In the genomic region with DNA sequence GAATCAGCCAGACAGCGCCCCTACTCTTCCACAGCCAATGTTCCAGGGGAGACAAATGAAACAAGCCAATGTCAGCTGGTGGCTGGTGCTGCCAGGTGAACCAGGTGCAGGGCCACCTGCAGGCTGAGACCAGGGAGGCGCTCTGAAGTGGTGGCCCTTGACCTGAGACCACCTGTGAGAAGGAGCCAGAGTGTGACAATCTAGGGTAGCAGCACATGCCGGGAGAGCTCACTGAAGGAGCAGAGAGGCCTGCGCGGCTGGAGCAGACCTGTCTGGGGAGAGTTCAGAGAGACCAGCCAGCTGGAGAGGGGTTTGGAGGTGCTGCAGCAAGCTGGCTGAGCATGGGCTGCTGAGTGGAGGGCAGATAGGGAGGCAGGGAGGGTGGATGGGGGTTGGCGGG, we compare ENCODE assay signal across 12 cellular contexts. TPM values are rescaled to one million over a fixed set of nuclear protein-coding genes. Genes with fewer than 3 reads are reported as not detected.
DNase-seq lines count a peak whose midpoint lies in the region; ATAC-seq and TF ChIP-seq lines count a peak whose summit lies in the region.
"Had no signal": no experiment of that assay in that cellular context is flagged by ENCODE, and none has a peak within 500 bp of the region (broad histone marks: within the 10 kb centered on the region; RNA-seq: fewer than 3 reads in every experiment).

No MANE protein-coding gene starts in this region.

- H3K27me3 Mint-ChIP-seq in MCF 10A (ENCODE audit: insufficient read depth, unreplicated experiment): no peaks in the 10 kb centered on the region

- H3K4me1 ChIP-seq in mammary epithelial cell (ENCODE audit: insufficient read depth, low read length) (peaks cover 8% of the 10 kb centered on the region), right cardiac atrium (ENCODE audit: control insufficient read depth, insufficient read depth, low read length) (peaks cover 7% of the 10 kb centered on the region), subcutaneous abdominal adipose tissue (ENCODE audit: control insufficient read depth in 5 of 5, insufficient read depth in 5 of 5, low read length in 5 of 5) (peaks cover 15 to 95% (median 78%) of the 10 kb centered on the region in 5 donors)

- in situ Hi-C loops in mammary epithelial cell (cut with MboI; ENCODE audit: low sequenced_read_pairs in 2 of 2): no loop called here

- H3K27ac ChIP-seq in mammary epithelial cell (ENCODE audit: insufficient read depth, low read depth, low read length): no peak overlapping the region
- H3K27ac ChIP-seq in right cardiac atrium (ENCODE audit: low read length): peak overlapping the region; percentile 3
- H3K27ac ChIP-seq in subcutaneous abdominal adipose tissue (ENCODE audit: low read depth, low read length): peak overlapping the region; percentile 78
- H3K27ac ChIP-seq: SK-N-MC had no signal

- peaks cover 22% of the 10 kb centered on the region for H3K36me3 Mint-ChIP-seq in MCF 10A (ENCODE audit: insufficient read depth, unreplicated experiment)

- no peaks in the 10 kb centered on the region for H4K20me1 ChIP-seq in mammary epithelial cell (ENCODE audit: insufficient read depth, low read length)

- no peak overlapping the region for H2AFZ ChIP-seq in mammary epithelial cell (ENCODE audit: low read depth, low read length)

- 96% methylated on average over 5 of the region's 6 CpGs for WGBS in mammary epithelial cell (ENCODE audit: low coverage, missing lambda C conversion rate)
- WGBS in right cardiac atrium: 71% methylated on average over 6 of the region's 6 CpGs

- H3K9ac ChIP-seq in mammary epithelial cell (ENCODE audit: insufficient read depth, low read length) (no peak overlapping the region), subcutaneous abdominal adipose tissue (ENCODE audit: low read length in 5 of 5) (peak overlapping the region in 2 of 5 donors; percentile 20 to 59)

- H3K4me1 Mint-ChIP-seq in MCF 10A (ENCODE audit: insufficient read depth, unreplicated experiment): no peaks in the 10 kb centered on the region

- DNase-seq in MCF 10A (ENCODE audit: unreplicated experiment) (no peak), mammary epithelial cell (no peak), RPMI8226 (peak; percentile 37), right cardiac atrium (no peak), SHP77 treated with DMSO at 0.1 percent for 48 hours (lab: John Stamatoyannopoulos, UW) (no peak), GM03348 (ENCODE audit: low spot score) (no peak)
- DNase-seq: NCI-H1048; NK-92 treated with Interleukin-12 subunit alpha and Interleukin-12 subunit beta, amount 100 ng/mL, for 24 hours had no signal

- H3K9me3 ChIP-seq in mammary epithelial cell (replicated peaks; ENCODE audit: insufficient read depth, low read length) (no peaks in the 10 kb centered on the region), right cardiac atrium (ENCODE audit: control insufficient read depth, low read length) (no peaks in the 10 kb centered on the region), subcutaneous abdominal adipose tissue (ENCODE audit: control insufficient read depth in 5 of 5, low read length in 5 of 5) (no peaks in the 10 kb centered on the region)

- no peak overlapping the region for H3K4me3 Mint-ChIP-seq in MCF 10A (ENCODE audit: unreplicated experiment)

- CTCF ChIA-PET in MCF 10A (lab: Yijun Ruan, JAX): interaction anchor here (0.7 kb wide), 1 partner anchor 33 kb away, joined by 3 read pairs; no protein-coding TSS in a partner anchor
- CTCF ChIA-PET in mammary epithelial cell (lab: Charles Lee; ENCODE audit: low non-redundant PET): no interaction called here

- no peaks in the 10 kb centered on the region for H3K27me3 ChIP-seq in mammary epithelial cell (ENCODE audit: insufficient read depth, low read length)
- no peaks in the 10 kb centered on the region for H3K27me3 ChIP-seq in right cardiac atrium (ENCODE audit: control insufficient read depth, insufficient read depth)
- no peaks in the 10 kb centered on the region for H3K27me3 ChIP-seq in subcutaneous abdominal adipose tissue (ENCODE audit: control insufficient read depth in 5 of 5, insufficient read depth in 4 of 5, low read length in 5 of 5)

- no peaks in the 10 kb centered on the region for H3K79me2 ChIP-seq in mammary epithelial cell (ENCODE audit: insufficient read depth, low read length)

- BruUV-seq in MCF 10A (replicated peaks; lab: Mats Ljungman, UMichigan) (no TSS peak), mammary epithelial cell (replicated peaks; lab: Mats Ljungman, UMichigan) (no TSS peak)

- ATAC-seq in right cardiac atrium (no peak), GM19324 (IDR thresholded peaks at IDR 0.05; ENCODE audit: low FRiP score, unreplicated experiment) (no peak)

- dilution Hi-C loops in mammary epithelial cell (cut with HindIII; ENCODE audit: low sequenced_read_pairs): no loop called here

- no peak for TF ChIP-seq CTCF in MCF 10A (IDR thresholded peaks at IDR 0.05; ENCODE audit: unreplicated experiment)
- no peak for TF ChIP-seq CTCF in mammary epithelial cell (conservative IDR thresholded peaks at IDR 0.05 in 1 of 2, IDR thresholded peaks at IDR 0.05 in 1 of 2; ENCODE audit: extremely low read depth in 1 of 2, insufficient read depth in 1 of 2, low read depth in 1 of 2, low read length in 2 of 2)

- H3K36me3 ChIP-seq in mammary epithelial cell (ENCODE audit: insufficient read depth, low read length): peaks cover 12% of the 10 kb centered on the region
- peaks cover 0 to 42% (median 38%) of the 10 kb centered on the region in 5 donors for H3K36me3 ChIP-seq in subcutaneous abdominal adipose tissue (ENCODE audit: control insufficient read depth in 5 of 5, insufficient read depth in 5 of 5, low read length in 5 of 5)

- intact Hi-C loops in MCF 10A (cut with micrococcal nuclease) (no loop called here), mammary epithelial cell (cut with micrococcal nuclease) (no loop called here), right cardiac atrium (cut with DNase I) (no loop called here)

- H3K27ac Mint-ChIP-seq in MCF 10A (ENCODE audit: low read depth, unreplicated experiment): peak overlapping the region; percentile 5

- no peaks in the 10 kb centered on the region for H3K9me3 Mint-ChIP-seq in MCF 10A (ENCODE audit: unreplicated experiment)

- no peak overlapping the region for H3K4me2 ChIP-seq in mammary epithelial cell (ENCODE audit: insufficient read depth, low read depth, low read length)

- H3K4me3 ChIP-seq in mammary epithelial cell (replicated peaks in 1 of 3; ENCODE audit: insufficient read depth in 1 of 3, low read depth in 2 of 3, low read length in 3 of 3) (no peak overlapping the region), right cardiac atrium (ENCODE audit: low read length) (no peak overlapping the region), subcutaneous abdominal adipose tissue (ENCODE audit: low read depth in 1 of 5, low read length in 5 of 5) (peak overlapping the region in 2 of 5 donors; percentile 63 to 69)
- H3K4me3 ChIP-seq: SK-N-MC had no signal

- POLR2A ChIA-PET in MCF 10A (lab: Yijun Ruan, JAX): interaction anchor here (0.8 kb wide), 1 partner anchor 38 kb away, joined by 3 read pairs; no protein-coding TSS in a partner anchor

RNA-seq across cellular contexts. Expression of a gene that starts 0.7 kb away (rescaled TPM):
- total RNA-seq in MCF 10A (2022): not detected in 2 replicates
- under 1 TPM in 1 of 2 donors, not detected in 1; 0.17 TPM for total RNA-seq in mammary epithelial cell
- polyA plus RNA-seq in mammary epithelial cell: 0.02 TPM
- polyA minus RNA-seq in mammary epithelial cell: not detected
- 100 to 1,000 TPM in 2 of 4 donors, 10 to 100 TPM in 2; 91.9 to 159 (median 101) TPM for total RNA-seq in right cardiac atrium
- polyA plus RNA-seq in right cardiac atrium: 69.5 TPM

RNA-seq across cellular contexts. Expression of a gene that starts 39.0 kb away (rescaled TPM):
- 60.5 and 69.7 TPM in 2 replicates for total RNA-seq in MCF 10A (2022)
- 100 to 1,000 TPM in 1 of 2 donors, 10 to 100 TPM in 1; 79.7 to 123 TPM for total RNA-seq in mammary epithelial cell
- polyA plus RNA-seq in mammary epithelial cell: 43.9 TPM
- polyA minus RNA-seq in mammary epithelial cell: 103 TPM
- total RNA-seq in right cardiac atrium: 10 to 100 TPM; 48.6 to 59.2 (median 53.0) TPM
- polyA plus RNA-seq in right cardiac atrium: 31.2 TPM

RNA-seq across cellular contexts. Expression of a gene that starts 39.2 kb away (rescaled TPM):
- total RNA-seq in MCF 10A (2022) (28.9 and 36.9 TPM in 2 replicates), mammary epithelial cell (10 to 100 TPM; 36.7 to 73.0 TPM), right cardiac atrium (100 to 1,000 TPM; 123 to 223 (median 154) TPM)
- polyA plus RNA-seq in mammary epithelial cell (88.7 TPM), right cardiac atrium (322 TPM)
- 300 TPM for polyA minus RNA-seq in mammary epithelial cell

RNA-seq across cellular contexts. Expression of a gene that starts 40.6 kb away (rescaled TPM):
- 0.61 TPM in 2 replicates for total RNA-seq in MCF 10A (2022)
- total RNA-seq in mammary epithelial cell: under 1 TPM; 0.33 to 0.85 TPM
- polyA plus RNA-seq in mammary epithelial cell: 0.15 TPM
- not detected for polyA minus RNA-seq in mammary epithelial cell
- 1,000 to 10,000 TPM; 2,349 to 3,477 (median 2,851) TPM for total RNA-seq in right cardiac atrium
- 6,305 TPM for polyA plus RNA-seq in right cardiac atrium
- total RNA-seq: glomerular endothelial cell had no signal

RNA-seq across cellular contexts. Expression of a gene that starts 42.0 kb away (rescaled TPM):
- 22.6 and 25.9 TPM in 2 replicates for total RNA-seq in MCF 10A (2022)
- 10 to 100 TPM in 1 of 2 donors, 1 to 10 TPM in 1; 1.8 to 27.7 TPM for total RNA-seq in mammary epithelial cell
- polyA plus RNA-seq in mammary epithelial cell: 23.1 TPM
- 3.2 TPM for polyA minus RNA-seq in mammary epithelial cell
- 10 to 100 TPM; 52.4 to 64.2 (median 62.4) TPM for total RNA-seq in right cardiac atrium
- polyA plus RNA-seq in right cardiac atrium: 97.3 TPM

Comparison
In these comparisons a context has a peak if more than half of its experiments do, and no peak if none do; other contexts are left out.
1. RNA of a gene that starts 0.7 kb away (total RNA-seq): 91.9 to 159 TPM in right cardiac atrium; 0.17 TPM in mammary epithelial cell and not detected in MCF 10A; every median in the first group is over 10 times any median in the second.